Comparison of ENCODE assay signal across 1 cellular context in the genomic region with DNA sequence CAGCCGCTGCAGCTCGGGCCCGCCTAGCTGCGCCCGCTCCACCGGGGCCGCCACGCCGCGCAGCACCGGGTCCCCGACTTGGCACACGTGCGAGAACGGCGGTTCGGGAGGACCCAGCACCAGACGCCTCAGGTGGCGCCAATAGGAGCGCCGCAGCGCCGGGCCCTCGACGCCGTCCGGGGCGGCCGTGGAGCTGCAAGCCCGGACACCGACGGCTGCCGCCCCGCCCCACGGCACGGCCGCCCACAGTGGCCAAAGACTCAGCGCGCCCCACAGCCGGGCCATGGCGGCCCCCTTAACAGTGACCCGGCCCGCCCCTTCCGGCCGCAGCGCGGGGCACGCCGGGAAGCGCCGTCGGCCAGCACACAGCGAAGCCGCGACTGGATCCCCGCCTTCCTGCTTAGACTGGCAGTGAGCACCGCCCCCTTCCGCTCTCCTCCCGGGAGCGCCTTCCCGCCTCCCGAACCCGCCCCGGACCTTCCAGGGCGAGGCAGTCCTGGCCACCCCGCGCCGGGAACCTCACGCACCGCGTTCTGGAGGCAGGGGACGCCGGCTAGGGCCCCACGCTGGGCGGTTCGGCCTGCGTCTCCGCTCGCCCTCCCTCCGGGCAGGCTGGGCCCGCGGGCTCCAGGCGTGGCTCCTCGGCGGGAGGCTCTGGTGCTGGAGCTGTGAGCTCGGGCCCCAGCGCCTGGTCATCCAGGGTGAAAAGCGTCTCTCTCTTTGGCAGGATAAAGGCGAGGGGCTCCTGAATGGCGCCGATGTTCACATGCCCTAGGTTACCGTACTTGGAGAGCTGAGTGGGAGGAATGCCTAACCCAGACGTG.
TF ChIP-seq lines count a peak whose summit lies in the region.

A gene with protein sequence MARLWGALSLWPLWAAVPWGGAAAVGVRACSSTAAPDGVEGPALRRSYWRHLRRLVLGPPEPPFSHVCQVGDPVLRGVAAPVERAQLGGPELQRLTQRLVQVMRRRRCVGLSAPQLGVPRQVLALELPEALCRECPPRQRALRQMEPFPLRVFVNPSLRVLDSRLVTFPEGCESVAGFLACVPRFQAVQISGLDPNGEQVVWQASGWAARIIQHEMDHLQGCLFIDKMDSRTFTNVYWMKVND (minus strand): TSS at position 303 of the 824 bp plus-strand sequence. CDS start 18 bp downstream, at position 285.

TF ChIP-seq in GM12878, 131 proteins besides CTCF, POLR2A, EP300 and RAD21 (continued from another document and continues in another):
- TF ChIP-seq, protein P1, sequence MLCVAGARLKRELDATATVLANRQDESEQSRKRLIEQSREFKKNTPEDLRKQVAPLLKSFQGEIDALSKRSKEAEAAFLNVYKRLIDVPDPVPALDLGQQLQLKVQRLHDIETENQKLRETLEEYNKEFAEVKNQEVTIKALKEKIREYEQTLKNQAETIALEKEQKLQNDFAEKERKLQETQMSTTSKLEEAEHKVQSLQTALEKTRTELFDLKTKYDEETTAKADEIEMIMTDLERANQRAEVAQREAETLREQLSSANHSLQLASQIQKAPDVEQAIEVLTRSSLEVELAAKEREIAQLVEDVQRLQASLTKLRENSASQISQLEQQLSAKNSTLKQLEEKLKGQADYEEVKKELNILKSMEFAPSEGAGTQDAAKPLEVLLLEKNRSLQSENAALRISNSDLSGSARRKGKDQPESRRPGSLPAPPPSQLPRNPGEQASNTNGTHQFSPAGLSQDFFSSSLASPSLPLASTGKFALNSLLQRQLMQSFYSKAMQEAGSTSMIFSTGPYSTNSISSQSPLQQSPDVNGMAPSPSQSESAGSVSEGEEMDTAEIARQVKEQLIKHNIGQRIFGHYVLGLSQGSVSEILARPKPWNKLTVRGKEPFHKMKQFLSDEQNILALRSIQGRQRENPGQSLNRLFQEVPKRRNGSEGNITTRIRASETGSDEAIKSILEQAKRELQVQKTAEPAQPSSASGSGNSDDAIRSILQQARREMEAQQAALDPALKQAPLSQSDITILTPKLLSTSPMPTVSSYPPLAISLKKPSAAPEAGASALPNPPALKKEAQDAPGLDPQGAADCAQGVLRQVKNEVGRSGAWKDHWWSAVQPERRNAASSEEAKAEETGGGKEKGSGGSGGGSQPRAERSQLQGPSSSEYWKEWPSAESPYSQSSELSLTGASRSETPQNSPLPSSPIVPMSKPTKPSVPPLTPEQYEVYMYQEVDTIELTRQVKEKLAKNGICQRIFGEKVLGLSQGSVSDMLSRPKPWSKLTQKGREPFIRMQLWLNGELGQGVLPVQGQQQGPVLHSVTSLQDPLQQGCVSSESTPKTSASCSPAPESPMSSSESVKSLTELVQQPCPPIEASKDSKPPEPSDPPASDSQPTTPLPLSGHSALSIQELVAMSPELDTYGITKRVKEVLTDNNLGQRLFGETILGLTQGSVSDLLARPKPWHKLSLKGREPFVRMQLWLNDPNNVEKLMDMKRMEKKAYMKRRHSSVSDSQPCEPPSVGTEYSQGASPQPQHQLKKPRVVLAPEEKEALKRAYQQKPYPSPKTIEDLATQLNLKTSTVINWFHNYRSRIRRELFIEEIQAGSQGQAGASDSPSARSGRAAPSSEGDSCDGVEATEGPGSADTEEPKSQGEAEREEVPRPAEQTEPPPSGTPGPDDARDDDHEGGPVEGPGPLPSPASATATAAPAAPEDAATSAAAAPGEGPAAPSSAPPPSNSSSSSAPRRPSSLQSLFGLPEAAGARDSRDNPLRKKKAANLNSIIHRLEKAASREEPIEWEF (IDR thresholded peaks at IDR 0.05; ENCODE audit: insufficient replicate concordance, low read depth, low read length): no peak
- TF ChIP-seq, protein P2, sequence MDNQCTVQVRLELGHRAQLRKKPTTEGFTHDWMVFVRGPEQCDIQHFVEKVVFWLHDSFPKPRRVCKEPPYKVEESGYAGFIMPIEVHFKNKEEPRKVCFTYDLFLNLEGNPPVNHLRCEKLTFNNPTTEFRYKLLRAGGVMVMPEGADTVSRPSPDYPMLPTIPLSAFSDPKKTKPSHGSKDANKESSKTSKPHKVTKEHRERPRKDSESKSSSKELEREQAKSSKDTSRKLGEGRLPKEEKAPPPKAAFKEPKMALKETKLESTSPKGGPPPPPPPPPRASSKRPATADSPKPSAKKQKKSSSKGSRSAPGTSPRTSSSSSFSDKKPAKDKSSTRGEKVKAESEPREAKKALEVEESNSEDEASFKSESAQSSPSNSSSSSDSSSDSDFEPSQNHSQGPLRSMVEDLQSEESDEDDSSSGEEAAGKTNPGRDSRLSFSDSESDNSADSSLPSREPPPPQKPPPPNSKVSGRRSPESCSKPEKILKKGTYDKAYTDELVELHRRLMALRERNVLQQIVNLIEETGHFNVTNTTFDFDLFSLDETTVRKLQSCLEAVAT (IDR thresholded peaks at IDR 0.05): no peak
- TF ChIP-seq, protein P3, sequence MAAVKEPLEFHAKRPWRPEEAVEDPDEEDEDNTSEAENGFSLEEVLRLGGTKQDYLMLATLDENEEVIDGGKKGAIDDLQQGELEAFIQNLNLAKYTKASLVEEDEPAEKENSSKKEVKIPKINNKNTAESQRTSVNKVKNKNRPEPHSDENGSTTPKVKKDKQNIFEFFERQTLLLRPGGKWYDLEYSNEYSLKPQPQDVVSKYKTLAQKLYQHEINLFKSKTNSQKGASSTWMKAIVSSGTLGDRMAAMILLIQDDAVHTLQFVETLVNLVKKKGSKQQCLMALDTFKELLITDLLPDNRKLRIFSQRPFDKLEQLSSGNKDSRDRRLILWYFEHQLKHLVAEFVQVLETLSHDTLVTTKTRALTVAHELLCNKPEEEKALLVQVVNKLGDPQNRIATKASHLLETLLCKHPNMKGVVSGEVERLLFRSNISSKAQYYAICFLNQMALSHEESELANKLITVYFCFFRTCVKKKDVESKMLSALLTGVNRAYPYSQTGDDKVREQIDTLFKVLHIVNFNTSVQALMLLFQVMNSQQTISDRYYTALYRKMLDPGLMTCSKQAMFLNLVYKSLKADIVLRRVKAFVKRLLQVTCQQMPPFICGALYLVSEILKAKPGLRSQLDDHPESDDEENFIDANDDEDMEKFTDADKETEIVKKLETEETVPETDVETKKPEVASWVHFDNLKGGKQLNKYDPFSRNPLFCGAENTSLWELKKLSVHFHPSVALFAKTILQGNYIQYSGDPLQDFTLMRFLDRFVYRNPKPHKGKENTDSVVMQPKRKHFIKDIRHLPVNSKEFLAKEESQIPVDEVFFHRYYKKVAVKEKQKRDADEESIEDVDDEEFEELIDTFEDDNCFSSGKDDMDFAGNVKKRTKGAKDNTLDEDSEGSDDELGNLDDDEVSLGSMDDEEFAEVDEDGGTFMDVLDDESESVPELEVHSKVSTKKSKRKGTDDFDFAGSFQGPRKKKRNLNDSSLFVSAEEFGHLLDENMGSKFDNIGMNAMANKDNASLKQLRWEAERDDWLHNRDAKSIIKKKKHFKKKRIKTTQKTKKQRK (IDR thresholded peaks at IDR 0.05; ENCODE audit: low read depth, low read length): no peak
- TF ChIP-seq IKZF1 (conservative IDR thresholded peaks at IDR 0.05) (peak; percentile 95), PAX5 (IDR thresholded peaks at IDR 0.05; ENCODE audit: borderline replicate concordance, low read depth, low read length) (no peak), WRNIP1 (IDR thresholded peaks at IDR 0.05; ENCODE audit: borderline replicate concordance, low read depth, low read length) (no peak), FOXK2 (IDR thresholded peaks at IDR 0.05) (no peak), JUND (IDR thresholded peaks at IDR 0.05; ENCODE audit: low read depth, low read length) (no peak), EED (IDR thresholded peaks at IDR 0.05; ENCODE audit: low read depth) (peak; percentile 87), NR2C2 (IDR thresholded peaks at IDR 0.05; ENCODE audit: borderline replicate concordance, control insufficient read depth, insufficient read length, low read depth) (no peak), MYC (IDR thresholded peaks at IDR 0.05; ENCODE audit: insufficient read depth, insufficient read length, insufficient replicate concordance, low read length, severe bottlenecking) (peak; percentile 90), PML (IDR thresholded peaks at IDR 0.05; ENCODE audit: low read length) (0 out of 2 replicates have a peak, but pooled peaks have one; percentile 57), RELA (IDR thresholded peaks at IDR 0.05; ENCODE audit: borderline replicate concordance, partially characterized antibody) (no peak), POU2F2 (IDR thresholded peaks at IDR 0.05; ENCODE audit: borderline replicate concordance, low read depth, low read length) (no peak; the same call in 2 of the 3 replicates), JUNB (IDR thresholded peaks at IDR 0.05) (no peak), YY1 (IDR thresholded peaks at IDR 0.05; ENCODE audit: low read depth, low read length) (peak; percentile 96), KAT2A (conservative IDR thresholded peaks at IDR 0.05; ENCODE audit: control insufficient read depth, low read depth, low read length) (no peak)
- TF ChIP-seq, protein P4, sequence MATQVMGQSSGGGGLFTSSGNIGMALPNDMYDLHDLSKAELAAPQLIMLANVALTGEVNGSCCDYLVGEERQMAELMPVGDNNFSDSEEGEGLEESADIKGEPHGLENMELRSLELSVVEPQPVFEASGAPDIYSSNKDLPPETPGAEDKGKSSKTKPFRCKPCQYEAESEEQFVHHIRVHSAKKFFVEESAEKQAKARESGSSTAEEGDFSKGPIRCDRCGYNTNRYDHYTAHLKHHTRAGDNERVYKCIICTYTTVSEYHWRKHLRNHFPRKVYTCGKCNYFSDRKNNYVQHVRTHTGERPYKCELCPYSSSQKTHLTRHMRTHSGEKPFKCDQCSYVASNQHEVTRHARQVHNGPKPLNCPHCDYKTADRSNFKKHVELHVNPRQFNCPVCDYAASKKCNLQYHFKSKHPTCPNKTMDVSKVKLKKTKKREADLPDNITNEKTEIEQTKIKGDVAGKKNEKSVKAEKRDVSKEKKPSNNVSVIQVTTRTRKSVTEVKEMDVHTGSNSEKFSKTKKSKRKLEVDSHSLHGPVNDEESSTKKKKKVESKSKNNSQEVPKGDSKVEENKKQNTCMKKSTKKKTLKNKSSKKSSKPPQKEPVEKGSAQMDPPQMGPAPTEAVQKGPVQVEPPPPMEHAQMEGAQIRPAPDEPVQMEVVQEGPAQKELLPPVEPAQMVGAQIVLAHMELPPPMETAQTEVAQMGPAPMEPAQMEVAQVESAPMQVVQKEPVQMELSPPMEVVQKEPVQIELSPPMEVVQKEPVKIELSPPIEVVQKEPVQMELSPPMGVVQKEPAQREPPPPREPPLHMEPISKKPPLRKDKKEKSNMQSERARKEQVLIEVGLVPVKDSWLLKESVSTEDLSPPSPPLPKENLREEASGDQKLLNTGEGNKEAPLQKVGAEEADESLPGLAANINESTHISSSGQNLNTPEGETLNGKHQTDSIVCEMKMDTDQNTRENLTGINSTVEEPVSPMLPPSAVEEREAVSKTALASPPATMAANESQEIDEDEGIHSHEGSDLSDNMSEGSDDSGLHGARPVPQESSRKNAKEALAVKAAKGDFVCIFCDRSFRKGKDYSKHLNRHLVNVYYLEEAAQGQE (IDR thresholded peaks at IDR 0.05; ENCODE audit: low read depth, low read length): no peak
- TF ChIP-seq, protein P5, sequence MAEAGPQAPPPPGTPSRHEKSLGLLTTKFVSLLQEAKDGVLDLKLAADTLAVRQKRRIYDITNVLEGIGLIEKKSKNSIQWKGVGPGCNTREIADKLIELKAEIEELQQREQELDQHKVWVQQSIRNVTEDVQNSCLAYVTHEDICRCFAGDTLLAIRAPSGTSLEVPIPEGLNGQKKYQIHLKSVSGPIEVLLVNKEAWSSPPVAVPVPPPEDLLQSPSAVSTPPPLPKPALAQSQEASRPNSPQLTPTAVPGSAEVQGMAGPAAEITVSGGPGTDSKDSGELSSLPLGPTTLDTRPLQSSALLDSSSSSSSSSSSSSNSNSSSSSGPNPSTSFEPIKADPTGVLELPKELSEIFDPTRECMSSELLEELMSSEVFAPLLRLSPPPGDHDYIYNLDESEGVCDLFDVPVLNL (IDR thresholded peaks at IDR 0.05; ENCODE audit: low read depth, low read length): no peak
- TF ChIP-seq, protein P6, sequence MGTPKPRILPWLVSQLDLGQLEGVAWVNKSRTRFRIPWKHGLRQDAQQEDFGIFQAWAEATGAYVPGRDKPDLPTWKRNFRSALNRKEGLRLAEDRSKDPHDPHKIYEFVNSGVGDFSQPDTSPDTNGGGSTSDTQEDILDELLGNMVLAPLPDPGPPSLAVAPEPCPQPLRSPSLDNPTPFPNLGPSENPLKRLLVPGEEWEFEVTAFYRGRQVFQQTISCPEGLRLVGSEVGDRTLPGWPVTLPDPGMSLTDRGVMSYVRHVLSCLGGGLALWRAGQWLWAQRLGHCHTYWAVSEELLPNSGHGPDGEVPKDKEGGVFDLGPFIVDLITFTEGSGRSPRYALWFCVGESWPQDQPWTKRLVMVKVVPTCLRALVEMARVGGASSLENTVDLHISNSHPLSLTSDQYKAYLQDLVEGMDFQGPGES (IDR thresholded peaks at IDR 0.05): no peak
- TF ChIP-seq, protein P7, sequence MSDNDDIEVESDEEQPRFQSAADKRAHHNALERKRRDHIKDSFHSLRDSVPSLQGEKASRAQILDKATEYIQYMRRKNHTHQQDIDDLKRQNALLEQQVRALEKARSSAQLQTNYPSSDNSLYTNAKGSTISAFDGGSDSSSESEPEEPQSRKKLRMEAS (IDR thresholded peaks at IDR 0.05; ENCODE audit: low read depth, low read length): peak; percentile 80; the same call in 1 of the 2 replicates
- TF ChIP-seq, protein P8, sequence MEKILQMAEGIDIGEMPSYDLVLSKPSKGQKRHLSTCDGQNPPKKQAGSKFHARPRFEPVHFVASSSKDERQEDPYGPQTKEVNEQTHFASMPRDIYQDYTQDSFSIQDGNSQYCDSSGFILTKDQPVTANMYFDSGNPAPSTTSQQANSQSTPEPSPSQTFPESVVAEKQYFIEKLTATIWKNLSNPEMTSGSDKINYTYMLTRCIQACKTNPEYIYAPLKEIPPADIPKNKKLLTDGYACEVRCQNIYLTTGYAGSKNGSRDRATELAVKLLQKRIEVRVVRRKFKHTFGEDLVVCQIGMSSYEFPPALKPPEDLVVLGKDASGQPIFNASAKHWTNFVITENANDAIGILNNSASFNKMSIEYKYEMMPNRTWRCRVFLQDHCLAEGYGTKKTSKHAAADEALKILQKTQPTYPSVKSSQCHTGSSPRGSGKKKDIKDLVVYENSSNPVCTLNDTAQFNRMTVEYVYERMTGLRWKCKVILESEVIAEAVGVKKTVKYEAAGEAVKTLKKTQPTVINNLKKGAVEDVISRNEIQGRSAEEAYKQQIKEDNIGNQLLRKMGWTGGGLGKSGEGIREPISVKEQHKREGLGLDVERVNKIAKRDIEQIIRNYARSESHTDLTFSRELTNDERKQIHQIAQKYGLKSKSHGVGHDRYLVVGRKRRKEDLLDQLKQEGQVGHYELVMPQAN (conservative IDR thresholded peaks at IDR 0.05): peak; percentile 96
